Comparison of ENCODE assay signal across 8 cellular contexts in the genomic region with DNA sequence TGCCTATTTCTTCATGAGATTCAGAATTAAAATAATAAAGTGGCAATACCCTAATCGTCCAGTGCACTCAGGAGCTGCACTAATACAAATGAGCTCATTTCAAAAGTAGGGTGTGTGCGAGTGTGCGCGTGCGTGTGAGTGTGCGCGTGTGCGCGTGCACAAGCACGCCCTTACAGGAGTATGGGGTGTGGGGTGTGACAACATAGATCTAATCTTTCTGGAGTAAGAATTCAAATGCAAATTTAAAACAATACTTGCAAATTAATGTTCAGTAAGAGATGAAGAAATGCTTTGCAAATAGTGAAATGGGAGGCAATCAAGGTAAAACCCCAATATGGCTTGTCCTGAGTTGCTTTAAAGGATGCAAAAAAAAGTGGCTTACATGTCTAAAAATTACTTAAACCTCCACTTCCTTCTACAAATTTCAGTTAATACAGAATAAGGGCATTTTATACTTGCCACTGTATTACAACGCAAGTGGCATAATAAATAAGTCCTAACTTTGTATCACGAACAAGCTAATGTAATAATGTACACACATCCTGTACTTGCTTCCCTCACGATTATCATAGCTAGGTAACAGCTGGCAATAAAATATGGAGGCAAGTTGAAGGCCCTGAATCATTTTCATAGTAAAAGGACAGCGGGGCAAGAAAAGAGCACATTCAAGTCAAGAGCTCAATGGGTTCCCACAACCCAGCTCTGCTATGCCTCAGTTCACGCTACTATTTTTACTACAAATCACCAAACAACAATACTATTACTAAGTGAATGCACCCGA. TPM values are rescaled to one million over a fixed set of nuclear protein-coding genes. Genes with fewer than 3 reads are reported as not detected.
DNase-seq lines count a peak whose midpoint lies in the region; ATAC-seq and TF ChIP-seq lines count a peak whose summit lies in the region.
"Not testable (repeated sequence)": the region's sequence is repeated elsewhere in the genome, so short reads cannot be mapped to it uniquely, and the experiment has no call there.

No MANE protein-coding gene starts in this region.

- TF ChIP-seq CTCF in epithelial cell of esophagus (IDR thresholded peaks at IDR 0.05; ENCODE audit: insufficient read depth, low read depth, low read length, missing control alignments), result peak; percentile 19
- not testable (repeated sequence) for TF ChIP-seq CTCF in lung (IDR thresholded peaks at IDR 0.05; ENCODE audit: control extremely low read depth, extremely low read depth)

- not testable (repeated sequence) for H3K9me3 ChIP-seq in SJCRH30 (replicated peaks); lung (ENCODE audit: control insufficient read depth in 2 of 2, insufficient read depth in 1 of 2, low read length in 1 of 2); aorta (ENCODE audit: control insufficient read depth, low read length)

- H3K27ac ChIP-seq in SJCRH30, result peak overlapping the region; percentile 32; the same call in 1 of the 2 replicates
- H3K27ac ChIP-seq in lung (ENCODE audit: low read depth in 1 of 2, low read length in 1 of 2), result peak overlapping the region; percentile 62 to 85
- H3K27ac ChIP-seq in aorta (ENCODE audit: low read depth in 1 of 2, low read length in 2 of 2), result peak overlapping the region in 1 of 2 donors; percentile 1

- DNase-seq in SJCRH30, result peak; percentile 24 to 48
- peak; percentile 32 to 48 for DNase-seq in activated T-helper 1 cell treated with anti-CD3 and anti-CD28 coated beads, Interleukin-2, amount 50 U/mL, for 16 hours (ENCODE audit: low read depth in 1 of 2, low spot score in 1 of 2)
- DNase-seq in epithelial cell of esophagus (ENCODE audit: low read depth), result peak; percentile 69
- DNase-seq in lung (ENCODE audit: low spot score), result peak; percentile 54
- peak; percentile 45 to 46 (median 46) for DNase-seq in stimulated activated CD4-positive, alpha-beta T cell treated with anti-CD3 and anti-CD28 coated beads, Interleukin-12 subunit alpha, Interleukin-12 subunit beta, amount 100 ng/mL, for 48 hours (ENCODE audit: low read depth in 2 of 3, low spot score in 1 of 3)
- peak; percentile 62 to 86 for DNase-seq in aorta

- not testable (repeated sequence) for H3K36me3 ChIP-seq in SJCRH30; lung (ENCODE audit: control insufficient read depth in 2 of 2, insufficient read depth in 2 of 2, low read length in 2 of 2); aorta (ENCODE audit: control insufficient read depth in 1 of 2, insufficient read depth in 2 of 2, low read length in 1 of 2)

- not testable (repeated sequence) for H3K27me3 ChIP-seq in SJCRH30; lung (ENCODE audit: control insufficient read depth, insufficient read depth); aorta (ENCODE audit: control insufficient read depth in 1 of 2, insufficient read depth in 2 of 2, low read length in 1 of 2)

- 10 to 11% methylated on average over 16 of the region's 16 CpGs for WGBS in lung, 2 donors
- WGBS in aorta, 2 donors, result 14 to 15% methylated on average over 16 of the region's 16 CpGs

- ATAC-seq in GM18517 (IDR thresholded peaks at IDR 0.05; ENCODE audit: unreplicated experiment), result peak; percentile 34
- ATAC-seq in HG02981 (IDR thresholded peaks at IDR 0.05; ENCODE audit: unreplicated experiment), result peak; percentile 26
- not testable (repeated sequence) for ATAC-seq in lung (ENCODE audit: insufficient read depth, low FRiP score)
- ATAC-seq in aorta (ENCODE audit: low FRiP score), result peak; percentile 62

- H3K4me1 ChIP-seq in SJCRH30; aorta (ENCODE audit: control insufficient read depth in 1 of 2, insufficient read depth in 2 of 2, low read length in 2 of 2): not testable (repeated sequence)
- peaks cover 6 to 17% of the 10 kb centered on the region in 2 donors for H3K4me1 ChIP-seq in lung (ENCODE audit: control insufficient read depth in 2 of 2, insufficient read depth in 2 of 2, low read length in 2 of 2)

- H3K4me3 ChIP-seq in SJCRH30 (peak overlapping the region; percentile 100), epithelial cell of esophagus (ENCODE audit: low read length) (peak overlapping the region; percentile 70), aorta (ENCODE audit: low read length in 2 of 2) (peak overlapping the region; percentile 55 to 100)
- H3K4me3 ChIP-seq in lung, result not testable (repeated sequence)

- intact Hi-C loops in aorta (cut with DNase I), result loop anchor here in 1 of 2 donors (10.0 kb wide), 1 partner anchor 89 kb away; no protein-coding TSS in a partner anchor

RNA-seq across cellular contexts. Expression of a gene that starts 1.9 kb away (rescaled TPM):
- 33.2 and 35.1 TPM in 2 replicates for total RNA-seq in SJCRH30 (2014; rRNA removed; shearing (Covaris generic))
- 100 to 1,000 TPM in 1 of 2 donors, 10 to 100 TPM in 1; 90.7 to 115 TPM for total RNA-seq in lung
- 10 to 100 TPM; 10.2 to 13.9 TPM for polyA plus RNA-seq in lung
- 100 to 1,000 TPM; 104 to 123 TPM for total RNA-seq in aorta
- polyA plus RNA-seq in aorta, result 1 to 10 TPM; 5.8 to 8.9 TPM
